18 cellular contexts compared by ENCODE assay signal in genomic region chr13:32212420-32212819, GRCh38.
DNase-seq lines count a peak whose midpoint lies in the region; TF ChIP-seq lines count a peak whose summit lies in the region.
"Had no signal": no experiment of that assay in that cellular context is flagged by ENCODE, and none has a peak within 500 bp of the region (broad histone marks: within the 10 kb centered on the region; RNA-seq: fewer than 3 reads in every experiment).

No MANE protein-coding gene starts in this region.

- no peak overlapping the region for H3K14ac ChIP-seq in trophoblast cell (ENCODE audit: low read length)

- H4K91ac ChIP-seq in trophoblast cell (ENCODE audit: low read depth, low read length) = no peak overlapping the region

- H3K4me1 Mint-ChIP-seq in Caco-2 (ENCODE audit: low read depth, unreplicated experiment) = peaks cover 41% of the 10 kb centered on the region
- H3K4me1 Mint-ChIP-seq: CD14-positive monocyte; stimulated activated effector memory CD8-positive, alpha-beta T cell treated with anti-CD3 and anti-CD28 coated beads, Interleukin-12 subunit alpha, Interleukin-12 subunit beta, amount 100 ng/mL, for 72 hours had no signal

- no peak overlapping the region for H3K4ac ChIP-seq in trophoblast cell (ENCODE audit: low read depth, low read length)

- no peak overlapping the region for H2BK12ac ChIP-seq in trophoblast cell (ENCODE audit: low read length)

- TF ChIP-seq CTCF in Caco-2 (IDR thresholded peaks at IDR 0.05; ENCODE audit: insufficient read depth in 1 of 2, low read depth in 1 of 2, low read length in 1 of 2, severe bottlenecking in 1 of 2, unreplicated experiment in 1 of 2) = no peak

- intact Hi-C loops in Caco-2 (cut with micrococcal nuclease; ENCODE audit: unreplicated experiment) = no loop called here

- no peak overlapping the region for H3K23ac ChIP-seq in trophoblast cell (ENCODE audit: low read length)

- H3K27ac ChIP-seq in SJSA1 (peak overlapping the region; percentile 71), trophoblast cell (ENCODE audit: low read depth, low read length) (peak overlapping the region; percentile 18)
- H3K27ac ChIP-seq: epithelial cell of prostate, prostate gland had no signal

- no peak overlapping the region for H2BK120ac ChIP-seq in trophoblast cell (ENCODE audit: insufficient read depth, low read length, poor library complexity)

- no peak overlapping the region for H3K18ac ChIP-seq in trophoblast cell (ENCODE audit: low read length)

- no peaks in the 10 kb centered on the region for H3K9me3 Mint-ChIP-seq in Caco-2 (ENCODE audit: unreplicated experiment)
- H3K9me3 Mint-ChIP-seq: CD14-positive monocyte; stimulated activated effector memory CD8-positive, alpha-beta T cell treated with anti-CD3 and anti-CD28 coated beads, Interleukin-12 subunit alpha, Interleukin-12 subunit beta, amount 100 ng/mL, for 72 hours had no signal

- H3K9me3 ChIP-seq in Caco-2 (no peaks in the 10 kb centered on the region), SJSA1 (replicated peaks) (no peaks in the 10 kb centered on the region), trophoblast cell (ENCODE audit: insufficient read depth, low read depth, low read length) (no peaks in the 10 kb centered on the region)
- H3K9me3 ChIP-seq: HAP-1, mucosa of descending colon, prostate gland had no signal

- H4K12ac ChIP-seq in trophoblast cell (ENCODE audit: low read depth, low read length) = no peak overlapping the region

- H3K79me2 ChIP-seq in trophoblast cell (ENCODE audit: control insufficient read depth, insufficient read depth, low read length, poor library complexity) = no peaks in the 10 kb centered on the region

- H3K4me1 ChIP-seq in Caco-2 (peaks cover 76% of the 10 kb centered on the region), SJSA1 (replicated peaks) (peaks cover 27% of the 10 kb centered on the region), trophoblast cell (ENCODE audit: control insufficient read depth in 1 of 2, insufficient read depth in 2 of 2, low read length in 2 of 2) (peaks cover 0 to 7% of the 10 kb centered on the region in 2 experiments)
- H3K4me1 ChIP-seq: prostate gland had no signal

- H3K36me3 Mint-ChIP-seq in Caco-2 (ENCODE audit: insufficient read depth, unreplicated experiment) = peaks cover 15% of the 10 kb centered on the region

- no peak overlapping the region for H3K4me2 ChIP-seq in trophoblast cell (ENCODE audit: low read length)

- no peaks in the 10 kb centered on the region for H3K36me3 ChIP-seq in Caco-2 (ENCODE audit: control insufficient read depth, insufficient read depth, low read length)
- no peaks in the 10 kb centered on the region for H3K36me3 ChIP-seq in SJSA1
- no peaks in the 10 kb centered on the region for H3K36me3 ChIP-seq in trophoblast cell (ENCODE audit: control insufficient read depth in 1 of 2, insufficient read depth in 2 of 2, low read length in 2 of 2)
- H3K36me3 ChIP-seq: HAP-1, prostate gland had no signal

- DNase-seq in Caco-2 (no peak), SJSA1 (ENCODE audit: low read depth in 1 of 2, low spot score in 2 of 2) (peak in 1 of 2 experiments; percentile 47), fibroblast of peridontal ligament (ENCODE audit: extremely low read depth) (peak; percentile 87), trophoblast cell (peak in 1 of 2 donors; percentile 53), NCI-H748 treated with DMSO at 0.1 percent for 48 hours (lab: John Stamatoyannopoulos, UW) (no peak), HK-2 (ENCODE audit: unreplicated experiment) (no peak), COR-L47 (lab: John Stamatoyannopoulos, UW) (no peak), NCI-H774 (lab: John Stamatoyannopoulos, UW) (no peak)
- DNase-seq: activated CD4-positive, alpha-beta T cell treated with anti-CD3 and anti-CD28 coated beads for 48 hours; activated T-cell treated with anti-CD3 and anti-CD28 coated beads, Interleukin-2, amount 50 U/mL, for 48 hours; mucosa of descending colon; NCI-H2107; T-helper 1 cell had no signal

- H3K4me3 ChIP-seq in Caco-2 (ENCODE audit: low read depth, low read length) = no peak overlapping the region
- H3K4me3 ChIP-seq in SJSA1 = no peak overlapping the region
- H3K4me3 ChIP-seq in trophoblast cell (ENCODE audit: low read depth, low read length) = no peak overlapping the region
- H3K4me3 ChIP-seq: HAP-1, mucosa of descending colon, prostate gland had no signal

- no peaks in the 10 kb centered on the region for H3K27me3 Mint-ChIP-seq in Caco-2 (ENCODE audit: insufficient read depth, unreplicated experiment)

- H4K8ac ChIP-seq in trophoblast cell (ENCODE audit: low read depth, low read length) = no peak overlapping the region

- POLR2A ChIA-PET in Caco-2 (lab: Charles Lee) = no interaction called here

- no peak overlapping the region for H2BK5ac ChIP-seq in trophoblast cell (ENCODE audit: low read depth, low read length, poor library complexity)

- no peak overlapping the region for H3K9ac ChIP-seq in trophoblast cell (ENCODE audit: low read length)

- no TSS peak for BruUV-seq in Caco-2 (replicated peaks; lab: Mats Ljungman, UMichigan)

- no CpG with 5 or more reads among the region's 3 CpGs for WGBS in trophoblast cell (ENCODE audit: extremely low coverage, insufficient coverage, insufficient read length)

- H2AFZ ChIP-seq in trophoblast cell (ENCODE audit: insufficient read depth, low read length, poor library complexity) = no peak overlapping the region

- H3K79me1 ChIP-seq in trophoblast cell (ENCODE audit: low read length) = no peaks in the 10 kb centered on the region

- CTCF ChIA-PET in Caco-2 (lab: Charles Lee) = no interaction called here

- H3K27me3 ChIP-seq in Caco-2 (replicated peaks; ENCODE audit: control insufficient read depth, insufficient read depth, low read length) (no peaks in the 10 kb centered on the region), SJSA1 (replicated peaks) (no peaks in the 10 kb centered on the region), trophoblast cell (ENCODE audit: insufficient read depth, low read length) (no peaks in the 10 kb centered on the region)

- H3K4me3 Mint-ChIP-seq in Caco-2 (ENCODE audit: unreplicated experiment) = no peak overlapping the region
- H3K4me3 Mint-ChIP-seq: CD14-positive monocyte; stimulated activated effector memory CD8-positive, alpha-beta T cell treated with anti-CD3 and anti-CD28 coated beads, Interleukin-12 subunit alpha, Interleukin-12 subunit beta, amount 100 ng/mL, for 72 hours had no signal

- peak overlapping the region; percentile 20 for H3K27ac Mint-ChIP-seq in Caco-2 (ENCODE audit: unreplicated experiment)
- H3K27ac Mint-ChIP-seq: stimulated activated effector memory CD8-positive, alpha-beta T cell treated with anti-CD3 and anti-CD28 coated beads, Interleukin-12 subunit alpha, Interleukin-12 subunit beta, amount 100 ng/mL, for 72 hours had no signal

- H2AK5ac ChIP-seq in trophoblast cell (ENCODE audit: low read length) = no peak overlapping the region
